9 cellular contexts compared by ENCODE assay signal in genomic region chr17:68399638-68400403, GRCh38. TPM values are rescaled to one million over a fixed set of nuclear protein-coding genes. Genes with fewer than 3 reads are reported as not detected.
DNase-seq lines count a peak whose midpoint lies in the region; TF ChIP-seq lines count a peak whose summit lies in the region.
"Had no signal": no experiment of that assay in that cellular context is flagged by ENCODE, and none has a peak within 500 bp of the region (broad histone marks: within the 10 kb centered on the region; RNA-seq: fewer than 3 reads in every experiment).

No MANE protein-coding gene starts in this region.

- H3K9me3 Mint-ChIP-seq in chondrocyte (ENCODE audit: low read depth) (peaks cover 9% of the 10 kb centered on the region), CD14-positive monocyte (peaks cover 5 to 9% (median 5%) of the 10 kb centered on the region in 7 donors)

- H3K4me1 Mint-ChIP-seq in chondrocyte (ENCODE audit: low read depth) (peaks cover 13% of the 10 kb centered on the region), CD14-positive monocyte (peaks cover 25% of the 10 kb centered on the region)

- DNase-seq in EL (peak; percentile 31), RPMI8226 (peak; percentile 75), chondrocyte (ENCODE audit: low spot score) (no peak), CD14-positive monocyte (ENCODE audit: low spot score) (no peak), mesenteric fat pad (ENCODE audit: low spot score) (no peak), GM10248 (ENCODE audit: extremely low spot score) (no peak), SIG-M5 (lab: John Stamatoyannopoulos, UW) (no peak)

- no peak for TF ChIP-seq CTCF in chondrocyte (IDR thresholded peaks at IDR 0.05)
- no peak for TF ChIP-seq CTCF in CD14-positive monocyte (IDR thresholded peaks at IDR 0.05)
- no peak for TF ChIP-seq CTCF in GM10248 (IDR thresholded peaks at IDR 0.05; ENCODE audit: control extremely low read depth, extremely low read depth, low read depth, missing control alignments)

- no peaks in the 10 kb centered on the region for H3K27me3 Mint-ChIP-seq in chondrocyte (ENCODE audit: low read depth)
- H3K27me3 Mint-ChIP-seq in CD14-positive monocyte (ENCODE audit: low read depth in 3 of 3): peaks cover 0 to 2% (median 0%) of the 10 kb centered on the region in 3 donors
- H3K27me3 Mint-ChIP-seq: activated B cell treated with CpG ODN at 0.5 μM for 24 hours had no signal

- no peak overlapping the region for H3K4me3 Mint-ChIP-seq in chondrocyte (ENCODE audit: unreplicated experiment)
- H3K4me3 Mint-ChIP-seq in CD14-positive monocyte: no peak overlapping the region
- H3K4me3 Mint-ChIP-seq: activated B cell treated with CpG ODN at 0.5 μM for 24 hours had no signal

- H3K36me3 Mint-ChIP-seq in chondrocyte (ENCODE audit: low read depth) (peaks cover 3% of the 10 kb centered on the region), CD14-positive monocyte (peaks cover 28 to 40% of the 10 kb centered on the region in 2 donors)

- peak overlapping the region in 15 of 21 experiments; percentile 0 to 84 (median 36) for H3K27ac ChIP-seq in skin epidermis

- intact Hi-C loops in CD14-positive monocyte (cut with micrococcal nuclease): loop anchor here (5.0 to 10.0 kb wide), 3 partner anchors 32 to 138 kb away; no protein-coding TSS in a partner anchor

- H3K27ac Mint-ChIP-seq in chondrocyte (ENCODE audit: unreplicated experiment) (peak overlapping the region; percentile 6), CD14-positive monocyte (peak overlapping the region in 2 of 7 donors; percentile 16 to 26)

- POLR2A ChIA-PET in GM10248 (lab: Yijun Ruan, JAX): no interaction called here

- CTCF ChIA-PET in GM10248 (lab: Yijun Ruan, JAX): interaction anchor here (1.0 to 3.2 kb wide), 43 partner anchors 8 to 227 kb away, joined by 3 to 33 read pairs (median 5); partner anchors contain the start of gene AMZ2

- no peak overlapping the region for H3K4me3 ChIP-seq in skin epidermis

RNA-seq across cellular contexts. Expression of gene WIPI1, which starts 57.5 kb away (rescaled TPM):
- total RNA-seq in chondrocyte (109 to 119 TPM (median 112 TPM) in 3 replicates), mesenteric fat pad (124 TPM)
- 10 to 100 TPM; 19.9 to 22.1 TPM for polyA plus RNA-seq in CD14-positive monocyte

Comparison
In these comparisons a context has a peak if more than half of its experiments do, and no peak if none do; other contexts are left out.
1. DNase-seq: peak in EL (single experiment) and RPMI8226 (single experiment); none in chondrocyte (single experiment), CD14-positive monocyte (single experiment), mesenteric fat pad (single experiment), GM10248 (single experiment) and SIG-M5 (single experiment).